ENCODE assay signal across 21 cellular contexts in genomic region chr15:78880828-78881227, GRCh38. TPM values are rescaled to one million over a fixed set of nuclear protein-coding genes. Genes with fewer than 3 reads are reported as not detected.
DNase-seq lines count a peak whose midpoint lies in the region; ATAC-seq and TF ChIP-seq lines count a peak whose summit lies in the region.
"Had no signal": no experiment of that assay in that cellular context is flagged by ENCODE, and none has a peak within 500 bp of the region (broad histone marks: within the 10 kb centered on the region; RNA-seq: fewer than 3 reads in every experiment).

No MANE protein-coding gene starts in this region.

- peaks cover 42% of the 10 kb centered on the region for H3K36me3 ChIP-seq in GM23248 (ENCODE audit: low read depth)

- no peak overlapping the region for H3K4me3 Mint-ChIP-seq in mesothelial cell of epicardium
- H3K4me3 Mint-ChIP-seq: activated naive CD8-positive, alpha-beta T cell treated with anti-CD3 and anti-CD28 coated beads, Interleukin-2, amount 10 ng/mL, durations not matched to agents 7 days and 5 days; stimulated activated memory B cell treated with anti-CD40 and anti-IgM and Interleukin-4, amounts not matched to agents 10 μg/mL and 1 μg/mL and 100 μg/mL, for 72 hours had no signal

- H4K20me1 ChIP-seq in GM23248 (ENCODE audit: insufficient read depth): peaks cover 69% of the 10 kb centered on the region

- H3K9me3 ChIP-seq in GM23248 (ENCODE audit: low read depth): no peaks in the 10 kb centered on the region
- H3K9me3 ChIP-seq: thoracic aorta had no signal

- peak overlapping the region; percentile 47 for H3K27ac Mint-ChIP-seq in mesothelial cell of epicardium
- H3K27ac Mint-ChIP-seq: activated naive CD8-positive, alpha-beta T cell treated with anti-CD3 and anti-CD28 coated beads, Interleukin-2, amount 10 ng/mL, durations not matched to agents 7 days and 5 days; stimulated activated memory B cell treated with anti-CD40 and anti-IgM and Interleukin-4, amounts not matched to agents 10 μg/mL and 1 μg/mL and 100 μg/mL, for 72 hours had no signal

- H2AFZ ChIP-seq in GM23248: no peak overlapping the region
- H2AFZ ChIP-seq: PC-9 had no signal

- no peak overlapping the region for H3K9ac ChIP-seq in GM23248

- H3K36me3 Mint-ChIP-seq in mesothelial cell of epicardium: peaks cover 24% of the 10 kb centered on the region

- peak overlapping the region; percentile 51 for H3K4me2 ChIP-seq in GM23248 (ENCODE audit: unreplicated experiment)

- H3K9me3 Mint-ChIP-seq in mesothelial cell of epicardium: no peaks in the 10 kb centered on the region
- H3K9me3 Mint-ChIP-seq: activated naive CD8-positive, alpha-beta T cell treated with anti-CD3 and anti-CD28 coated beads, Interleukin-2, amount 10 ng/mL, durations not matched to agents 7 days and 5 days; stimulated activated memory B cell treated with anti-CD40 and anti-IgM and Interleukin-4, amounts not matched to agents 10 μg/mL and 1 μg/mL and 100 μg/mL, for 72 hours had no signal

- H3K79me2 ChIP-seq in GM23248 (ENCODE audit: insufficient read depth): peaks cover 100% of the 10 kb centered on the region

- ATAC-seq in HG03280 (IDR thresholded peaks at IDR 0.05; ENCODE audit: unreplicated experiment): no peak
- ATAC-seq: right cardiac atrium; stimulated activated memory B cell treated with anti-CD40 and anti-IgM and Interleukin-4, amounts not matched to agents 10 μg/mL and 1 μg/mL and 100 μg/mL, for 72 hours had no signal

- TF ChIP-seq CTCF in AG10803 (conservative IDR thresholded peaks at IDR 0.05; ENCODE audit: low read length) (no peak), mesothelial cell of epicardium (IDR thresholded peaks at IDR 0.05; ENCODE audit: unreplicated experiment) (no peak)

- DNase-seq in AG10803 (ENCODE audit: low read depth): peak; percentile 75
- peak; percentile 37 for DNase-seq in GM23248
- peak; percentile 46 for DNase-seq in astrocyte of the hippocampus (ENCODE audit: low read depth, low spot score)
- no peak for DNase-seq in mesothelial cell of epicardium (ENCODE audit: low spot score in 2 of 2, unreplicated experiment in 2 of 2)
- no peak for DNase-seq in inferior parietal cortex (ENCODE audit: extremely low spot score)
- no peak for DNase-seq in activated CD4-positive, alpha-beta T cell treated with anti-CD3 and anti-CD28 coated beads, Interleukin-2, amount 50 U/mL, for 48 hours
- DNase-seq: activated naive CD8-positive, alpha-beta T cell treated with anti-CD3 and anti-CD28 coated beads, Interleukin-2, amount 10 ng/mL, durations not matched to agents 7 days and 5 days; dermis blood vessel endothelial cell; DND-41; foreskin melanocyte; hypothalamus; kidney; NCI-H1930; NCI-H446; right cardiac atrium; SIG-M5 had no signal

- H3K4me3 ChIP-seq in AG10803 (ENCODE audit: low read length): no peak overlapping the region
- H3K4me3 ChIP-seq in GM23248: peak overlapping the region; percentile 11; the same call in 1 of the 2 replicates
- H3K4me3 ChIP-seq: PC-9, thoracic aorta had no signal

- peaks cover 80% of the 10 kb centered on the region for H3F3A ChIP-seq in GM23248 (ENCODE audit: insufficient read depth)

- H3K4me1 ChIP-seq in GM23248 (ENCODE audit: insufficient read depth): peaks cover 69% of the 10 kb centered on the region

- in situ Hi-C loops in GM23248 (cut with MboI): no loop called here

- H3K9me2 ChIP-seq in GM23248 (ENCODE audit: insufficient read depth): no peaks in the 10 kb centered on the region

- no peaks in the 10 kb centered on the region for H3K27me3 Mint-ChIP-seq in mesothelial cell of epicardium (ENCODE audit: low read depth)
- H3K27me3 Mint-ChIP-seq: activated naive CD8-positive, alpha-beta T cell treated with anti-CD3 and anti-CD28 coated beads, Interleukin-2, amount 10 ng/mL, durations not matched to agents 7 days and 5 days; stimulated activated memory B cell treated with anti-CD40 and anti-IgM and Interleukin-4, amounts not matched to agents 10 μg/mL and 1 μg/mL and 100 μg/mL, for 72 hours had no signal

- H3K27ac ChIP-seq in GM23248: peak overlapping the region; percentile 63
- H3K27ac ChIP-seq: thoracic aorta, VCaP had no signal

- peaks cover 59% of the 10 kb centered on the region for H3K4me1 Mint-ChIP-seq in mesothelial cell of epicardium

- 33 to 43% methylated on average over 1 of the region's 1 CpG for WGBS in GM23248 (ENCODE audit: low coverage in 1 of 2, low lambda C conversion rate in 2 of 2, missing lambda C conversion rate in 2 of 2), 2 experiments

- H3K27me3 ChIP-seq in GM23248 (replicated peaks; ENCODE audit: insufficient read depth): no peaks in the 10 kb centered on the region

RNA-seq across cellular contexts. Expression of gene MORF4L1, which starts 8.1 kb away (rescaled TPM):
- 302 and 388 TPM in 2 replicates for total RNA-seq in GM23248 (2014; rRNA removed; shearing (Covaris generic))
- 357 and 358 TPM in 2 replicates for polyA plus RNA-seq in GM23248 (2016; fragmentation: Nextera tagmentation; extraction: Ambion mirVana)
- 414 to 450 TPM (median 444 TPM) in 3 replicates for total RNA-seq in mesothelial cell of epicardium

Comparison
In these comparisons a context has a peak if more than half of its experiments do, and no peak if none do; other contexts are left out.
1. DNase-seq: peak in AG10803 (single experiment), GM23248 (single experiment) and astrocyte of the hippocampus (single experiment); none in mesothelial cell of epicardium (0 of 2), inferior parietal cortex (single experiment) and activated CD4-positive, alpha-beta T cell treated with anti-CD3 and anti-CD28 coated beads, Interleukin-2, amount 50 U/mL, for 48 hours (0 of 2).